ENCODE assay signal across 20 cellular contexts in the genomic region with DNA sequence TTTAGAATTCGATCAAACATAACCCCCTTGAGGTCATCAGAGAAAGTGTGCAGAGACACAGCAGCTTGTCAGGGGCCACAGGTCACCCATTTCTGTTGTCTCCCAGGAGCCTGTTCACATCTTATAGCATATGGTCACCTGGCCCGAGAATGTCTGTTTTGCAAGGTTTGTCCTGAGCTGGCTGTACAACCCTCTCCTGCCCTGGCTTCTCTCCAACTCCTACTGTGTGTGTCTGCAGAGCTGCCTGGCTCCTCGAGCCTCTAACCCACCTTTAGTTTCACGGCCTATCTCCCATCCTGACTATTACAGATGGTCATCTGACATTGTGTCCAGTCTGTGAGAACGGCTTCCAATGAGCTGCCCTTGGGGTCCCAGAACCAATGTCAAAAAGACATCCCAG.
"Had no signal": no experiment of that assay in that cellular context is flagged by ENCODE, and none has a peak within 500 bp of the region (broad histone marks: within the 10 kb centered on the region; RNA-seq: fewer than 3 reads in every experiment).

No MANE protein-coding gene starts in this region.

- H3K9me3 ChIP-seq: right lobe of liver, thoracic aorta, upper lobe of left lung, uterus had no signal

- H3K27ac Mint-ChIP-seq: memory B cell; natural killer cell treated with Interleukin-12 subunit alpha and Interleukin-12 subunit beta and Interleukin-15 and Interleukin-18, amount 100 ng/mL, for 72 hours; progenitor cell of endocrine pancreas; stimulated activated naive B cell treated with anti-CD40 and anti-IgM and Interleukin-4, amounts not matched to agents 10 μg/mL and 1 μg/mL and 100 μg/mL, for 72 hours; stimulated activated naive CD8-positive, alpha-beta T cell treated with anti-CD3 and anti-CD28 coated beads, Interleukin-15, Interleukin-2, amounts not matched to agents 100 ng/mL and 50 ng/mL, for 24 hours had no signal

- H2AFZ ChIP-seq: parathyroid adenoma had no signal

- H3K27me3 Mint-ChIP-seq: memory B cell; progenitor cell of endocrine pancreas; stimulated activated naive B cell treated with anti-CD40 and anti-IgM and Interleukin-4, amounts not matched to agents 10 μg/mL and 1 μg/mL and 100 μg/mL, for 72 hours; stimulated activated naive CD8-positive, alpha-beta T cell treated with anti-CD3 and anti-CD28 coated beads, Interleukin-15, Interleukin-2, amounts not matched to agents 100 ng/mL and 50 ng/mL, for 24 hours had no signal

- H3K4me3 Mint-ChIP-seq: memory B cell; natural killer cell treated with Interleukin-12 subunit alpha and Interleukin-12 subunit beta and Interleukin-15 and Interleukin-18, amount 100 ng/mL, for 72 hours; neural crest cell; stimulated activated naive B cell treated with anti-CD40 and anti-IgM and Interleukin-4, amounts not matched to agents 10 μg/mL and 1 μg/mL and 100 μg/mL, for 72 hours; stimulated activated naive CD8-positive, alpha-beta T cell treated with anti-CD3 and anti-CD28 coated beads, Interleukin-15, Interleukin-2, amounts not matched to agents 100 ng/mL and 50 ng/mL, for 24 hours had no signal

- H3K27ac ChIP-seq: dorsolateral prefrontal cortex, parathyroid adenoma, right lobe of liver, thoracic aorta, tibial nerve, upper lobe of left lung, uterus had no signal

- H3K9me3 Mint-ChIP-seq: natural killer cell treated with Interleukin-12 subunit alpha and Interleukin-12 subunit beta and Interleukin-15 and Interleukin-18, amount 100 ng/mL, for 72 hours; neural crest cell; stimulated activated naive B cell treated with anti-CD40 and anti-IgM and Interleukin-4, amounts not matched to agents 10 μg/mL and 1 μg/mL and 100 μg/mL, for 72 hours; stimulated activated naive CD8-positive, alpha-beta T cell treated with anti-CD3 and anti-CD28 coated beads, Interleukin-15, Interleukin-2, amounts not matched to agents 100 ng/mL and 50 ng/mL, for 24 hours had no signal

- H3K4me1 Mint-ChIP-seq: memory B cell; stimulated activated naive B cell treated with anti-CD40 and anti-IgM and Interleukin-4, amounts not matched to agents 10 μg/mL and 1 μg/mL and 100 μg/mL, for 72 hours had no signal

- H3K27me3 ChIP-seq: dorsolateral prefrontal cortex, right lobe of liver, tibial nerve, upper lobe of left lung, uterus had no signal

- H3K36me3 ChIP-seq: right lobe of liver, upper lobe of left lung, uterus had no signal

- H3K9ac ChIP-seq: parathyroid adenoma had no signal

- H3K36me3 Mint-ChIP-seq: memory B cell; natural killer cell treated with Interleukin-12 subunit alpha and Interleukin-12 subunit beta and Interleukin-15 and Interleukin-18, amount 100 ng/mL, for 72 hours; stimulated activated naive B cell treated with anti-CD40 and anti-IgM and Interleukin-4, amounts not matched to agents 10 μg/mL and 1 μg/mL and 100 μg/mL, for 72 hours had no signal

- H3K4me1 ChIP-seq: parathyroid adenoma, right lobe of liver, tibial nerve, upper lobe of left lung, uterus had no signal

- H3K4me3 ChIP-seq: dorsolateral prefrontal cortex, lung, right lobe of liver, thoracic aorta, tibial nerve, upper lobe of left lung, uterus had no signal

- DNase-seq: effector CD4-positive, alpha-beta T cell; kidney; small intestine; stimulated activated CD4-positive, alpha-beta T cell treated with anti-CD3 and anti-CD28 coated beads, Interleukin-15, amount 100 ng/mL, for 24 hours; stimulated activated CD4-positive, alpha-beta T cell treated with anti-CD3 and anti-CD28 coated beads, Interleukin-2, amount 100 ng/mL, for 48 hours; stimulated activated naive B cell treated with anti-CD40 and anti-IgM and Interleukin-4, amounts not matched to agents 10 μg/mL and 1 μg/mL and 100 μg/mL, for 72 hours; upper lobe of left lung; uterus had no signal

- ATAC-seq: left lobe of liver; right lobe of liver; stimulated activated naive B cell treated with anti-CD40 and anti-IgM and Interleukin-4, amounts not matched to agents 10 μg/mL and 1 μg/mL and 100 μg/mL, for 72 hours had no signal

- H3K79me2 ChIP-seq: parathyroid adenoma had no signal
